In genomic region chr2:157414050-157414449, GRCh38 we compare ENCODE assay signal across 10 cellular contexts. TPM values are rescaled to one million over a fixed set of nuclear protein-coding genes. Genes with fewer than 3 reads are reported as not detected.
A peak's percentile ranks its signal among the peaks of the same experiment; 100 is the strongest.
DNase-seq lines count a peak whose midpoint lies in the region; ATAC-seq and TF ChIP-seq lines count a peak whose summit lies in the region.
"Had no signal": no experiment of that assay in that cellular context is flagged by ENCODE, and none has a peak within 500 bp of the region (broad histone marks: within the 10 kb centered on the region; RNA-seq: fewer than 3 reads in every experiment).

No MANE protein-coding gene starts in this region.

- H3K27ac ChIP-seq in stomach: peak overlapping the region in 3 of 5 donors; percentile 24 to 55 (median 35)

- H3K4me3 Mint-ChIP-seq in activated naive CD4-positive, alpha-beta T cell treated with anti-CD3 and anti-CD28 coated beads for 36 hours: peak overlapping the region; percentile 64
- peak overlapping the region; percentile 42 for H3K4me3 Mint-ChIP-seq in activated B cell treated with CpG ODN at 0.5 μM for 24 hours

- POLR2A ChIA-PET in activated B cell treated with CpG ODN at 0.5 μM for 24 hours (lab: Charles Lee): interaction anchor here (0.8 to 5.9 kb wide), 8 partner anchors 10 to 78 kb away, joined by 3 to 41 read pairs (median 8); partner anchors contain the start of gene CYTIP

- TF ChIP-seq CTCF in activated B cell treated with CpG ODN at 0.5 μM for 24 hours (IDR thresholded peaks at IDR 0.05): no peak
- no peak for TF ChIP-seq CTCF in stomach (IDR thresholded peaks at IDR 0.05)
- no peak for TF ChIP-seq CTCF in mucosa of descending colon (IDR thresholded peaks at IDR 0.05)

- no peak for TF ChIP-seq EP300 in stomach (IDR thresholded peaks at IDR 0.05)

- peak; percentile 12 for ATAC-seq in HG02840 (IDR thresholded peaks at IDR 0.05; ENCODE audit: low FRiP score, unreplicated experiment)
- no peak for ATAC-seq in activated B cell treated with CpG ODN at 0.5 μM for 24 hours (ENCODE audit: low read depth)
- ATAC-seq in mucosa of descending colon: no peak

- no peaks in the 10 kb centered on the region for H3K27me3 ChIP-seq in stomach

- H3K4me3 ChIP-seq in stomach: no peak overlapping the region
- H3K4me3 ChIP-seq in mucosa of descending colon: no peak overlapping the region

- peak; percentile 54 for DNase-seq in activated naive CD4-positive, alpha-beta T cell treated with anti-CD3 and anti-CD28 coated beads for 36 hours
- DNase-seq in activated naive CD4-positive, alpha-beta T cell treated with anti-CD3 and anti-CD28 coated beads, Interleukin-2, amount 50 U/mL, for 16 hours: no peak
- no peak for DNase-seq in activated B cell treated with CpG ODN at 0.5 μM for 24 hours
- no peak for DNase-seq in stomach
- DNase-seq in mucosa of descending colon: no peak
- DNase-seq in SHP77 (lab: John Stamatoyannopoulos, UW): no peak
- no peak for DNase-seq in mesenteric fat pad (ENCODE audit: low spot score)

- intact Hi-C loops in activated naive CD4-positive, alpha-beta T cell treated with anti-CD3 and anti-CD28 coated beads for 36 hours (cut with micrococcal nuclease): no loop called here
- intact Hi-C loops in activated B cell treated with CpG ODN at 0.5 μM for 24 hours (cut with micrococcal nuclease) (no loop called here), stomach (cut with DNase I; ENCODE audit: low total_unique reads) (no loop called here), mucosa of descending colon (cut with DNase I, micrococcal nuclease) (no loop called here)

- no peaks in the 10 kb centered on the region for H3K27me3 Mint-ChIP-seq in activated naive CD4-positive, alpha-beta T cell treated with anti-CD3 and anti-CD28 coated beads for 36 hours (ENCODE audit: low read depth)
- no peaks in the 10 kb centered on the region for H3K27me3 Mint-ChIP-seq in activated B cell treated with CpG ODN at 0.5 μM for 24 hours

- CTCF ChIA-PET in activated naive CD4-positive, alpha-beta T cell treated with anti-CD3 and anti-CD28 coated beads for 36 hours (lab: Charles Lee): interaction anchor here (0.7 to 4.9 kb wide), 8 partner anchors 10 to 107 kb away, joined by 3 to 43 read pairs (median 6); partner anchors contain the start of gene ERMN
- CTCF ChIA-PET in activated B cell treated with CpG ODN at 0.5 μM for 24 hours (lab: Charles Lee): interaction anchor here (1.0 to 2.0 kb wide), 5 partner anchors 11 to 87 kb away, joined by 3 to 12 read pairs (median 4); partner anchors contain the start of gene CYTIP

- peaks cover 91% of the 10 kb centered on the region for H3K4me1 Mint-ChIP-seq in activated naive CD4-positive, alpha-beta T cell treated with anti-CD3 and anti-CD28 coated beads for 36 hours (ENCODE audit: low read depth)
- peaks cover 83% of the 10 kb centered on the region for H3K4me1 Mint-ChIP-seq in activated B cell treated with CpG ODN at 0.5 μM for 24 hours

- peaks cover 70% of the 10 kb centered on the region for H3K36me3 Mint-ChIP-seq in activated naive CD4-positive, alpha-beta T cell treated with anti-CD3 and anti-CD28 coated beads for 36 hours (ENCODE audit: low read depth)
- peaks cover 76% of the 10 kb centered on the region for H3K36me3 Mint-ChIP-seq in activated B cell treated with CpG ODN at 0.5 μM for 24 hours (ENCODE audit: low read depth)

- peak overlapping the region; percentile 99 for H3K27ac Mint-ChIP-seq in activated naive CD4-positive, alpha-beta T cell treated with anti-CD3 and anti-CD28 coated beads for 36 hours
- H3K27ac Mint-ChIP-seq in activated B cell treated with CpG ODN at 0.5 μM for 24 hours: peak overlapping the region; percentile 84

- no peaks in the 10 kb centered on the region for H3K9me3 ChIP-seq in stomach
- no peaks in the 10 kb centered on the region for H3K9me3 ChIP-seq in mucosa of descending colon

- WGBS in stomach, 5 donors: 77 to 91% (median 87%) methylated on average over 1 of the region's 1 CpG

- TF ChIP-seq POLR2A in stomach (IDR thresholded peaks at IDR 0.05): no peak

- peaks cover 0 to 17% (median 6%) of the 10 kb centered on the region in 4 donors for H3K36me3 ChIP-seq in stomach
- H3K36me3 ChIP-seq in mucosa of descending colon (ENCODE audit: low read depth): no peaks in the 10 kb centered on the region

- H3K9me3 Mint-ChIP-seq in activated naive CD4-positive, alpha-beta T cell treated with anti-CD3 and anti-CD28 coated beads for 36 hours: no peaks in the 10 kb centered on the region
- H3K9me3 Mint-ChIP-seq in activated B cell treated with CpG ODN at 0.5 μM for 24 hours: no peaks in the 10 kb centered on the region

- H3K4me1 ChIP-seq in stomach: peaks cover 0 to 44% (median 8%) of the 10 kb centered on the region in 4 donors
- H3K4me1 ChIP-seq in mucosa of descending colon (ENCODE audit: low read depth): no peaks in the 10 kb centered on the region

RNA-seq across cellular contexts. Expression of gene CYTIP, which starts 29.8 kb away (rescaled TPM):
- 100 to 1,000 TPM; 599 to 610 TPM for total RNA-seq in activated naive CD4-positive, alpha-beta T cell treated with anti-CD3 and anti-CD28 coated beads for 36 hours
- total RNA-seq in activated B cell treated with CpG ODN at 0.5 μM for 24 hours: 129 and 130 TPM in 2 replicates
- total RNA-seq in stomach: 10 to 100 TPM in 3 of 5 donors, 1 to 10 TPM in 1, not detected in 1; 8.2 to 30.7 (median 21.1) TPM
- 10 to 100 TPM in 1 of 3 donors, 1 to 10 TPM in 2; 5.3 to 17.9 (median 9.3) TPM for polyA plus RNA-seq in stomach
- 10 to 100 TPM in 1 of 3 donors, 1 to 10 TPM in 2; 4.7 to 11.5 (median 5.8) TPM for total RNA-seq in mucosa of descending colon
- 16.0 TPM for total RNA-seq in mesenteric fat pad
- total RNA-seq: dermis microvascular lymphatic vessel endothelial cell, H1 had no signal
